ENCODE assay signal across 9 cellular contexts in the genomic region with DNA sequence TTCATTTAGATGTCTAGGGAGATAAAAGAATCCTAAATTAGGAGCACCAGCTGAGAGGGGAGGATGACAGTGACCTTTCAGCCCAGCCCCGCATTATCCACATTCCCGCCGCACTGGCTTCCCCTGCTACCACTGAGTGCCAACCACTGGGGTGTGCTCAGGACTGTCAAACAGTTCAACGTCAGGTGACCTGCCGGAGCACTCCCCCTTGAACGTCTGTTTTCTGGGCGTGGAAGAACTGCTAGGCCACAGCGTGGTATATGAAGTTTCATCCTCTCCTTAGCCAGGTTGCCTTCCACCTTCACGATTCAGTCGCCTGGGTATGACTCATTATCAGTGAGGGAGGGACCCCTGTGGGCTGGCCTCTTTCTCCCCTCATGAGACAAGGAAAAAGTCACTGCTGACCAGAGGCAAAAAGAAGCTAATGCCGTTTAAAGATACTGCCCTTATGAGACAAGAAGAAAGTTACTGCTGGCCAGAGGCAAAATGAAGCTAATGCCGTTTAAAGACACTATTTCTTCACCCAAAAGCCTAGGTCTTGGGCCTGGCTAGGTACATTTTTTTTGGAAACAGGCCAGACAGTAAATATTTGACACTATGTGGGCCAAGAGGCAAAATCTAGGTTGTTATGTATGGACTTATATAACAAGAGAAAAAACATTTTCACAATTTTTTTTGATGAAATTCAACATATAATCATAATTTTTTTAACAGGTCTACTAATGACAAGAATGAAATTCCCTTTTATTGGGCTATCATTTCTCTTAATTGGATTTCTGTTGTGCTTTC. TPM values are rescaled to one million over a fixed set of nuclear protein-coding genes. Genes with fewer than 3 reads are reported as not detected.
A peak's percentile ranks its signal among the peaks of the same experiment; 100 is the strongest.
DNase-seq lines count a peak whose midpoint lies in the region; ATAC-seq, FAIRE-seq and TF ChIP-seq lines count a peak whose summit lies in the region.
"Had no signal": no experiment of that assay in that cellular context is flagged by ENCODE, and none has a peak within 500 bp of the region (broad histone marks: within the 10 kb centered on the region; RNA-seq: fewer than 3 reads in every experiment).

No MANE protein-coding gene starts in this region.

- no peak for TF ChIP-seq EP300 in HepG2 (IDR thresholded peaks at IDR 0.05; ENCODE audit: low read depth in 2 of 2, low read length in 2 of 2)
- TF ChIP-seq EP300 in HepG2 (CRISPR knock-in tag; IDR thresholded peaks at IDR 0.05; ENCODE audit: borderline replicate concordance) = no peak
- no peak for TF ChIP-seq EP300 in suprapubic skin (IDR thresholded peaks at IDR 0.05)

- no peaks in the 10 kb centered on the region for H3K27me3 ChIP-seq in breast epithelium
- no peaks in the 10 kb centered on the region; a peak in 1 of 5 replicates for H3K27me3 ChIP-seq in HepG2 (ENCODE audit: control insufficient read depth in 1 of 2, insufficient read depth in 2 of 2, low read length in 2 of 2)
- no peaks in the 10 kb centered on the region for H3K27me3 ChIP-seq in suprapubic skin

- H3K27ac ChIP-seq in breast epithelium (peak overlapping the region; percentile 64 to 67), HepG2 (ENCODE audit: extremely low read length, insufficient read depth, low read length) (peak overlapping the region; percentile 58), suprapubic skin (peak overlapping the region; percentile 72)

- 0 out of 2 replicates have a peak, but pooled peaks have one; percentile 11 for TF ChIP-seq RAD21 in HepG2 (CRISPR knock-in tag; IDR thresholded peaks at IDR 0.05)

- H2AFZ ChIP-seq in HepG2 (ENCODE audit: low read length) = no peak overlapping the region

- peak; percentile 11 for DNase-seq in activated T-cell treated with anti-CD3 and anti-CD28 coated beads for 1 hour (ENCODE audit: low read depth)
- DNase-seq in activated T-cell treated with anti-CD3 and anti-CD28 coated beads, Interleukin-2, amount 50 U/mL, for 48 hours = no peak
- DNase-seq in breast epithelium (ENCODE audit: low spot score in 2 of 2) = peak in 1 of 2 donors; percentile 37
- DNase-seq in HepG2 (ENCODE audit: low spot score) = peak; percentile 74
- DNase-seq in suprapubic skin (ENCODE audit: low spot score in 2 of 2) = no peak
- DNase-seq in foreskin melanocyte = no peak
- no peak for DNase-seq in COLO829 (ENCODE audit: low spot score)
- no peak for DNase-seq in middle frontal gyrus (ENCODE audit: extremely low spot score, low spot score)
- DNase-seq: effector CD8-positive, alpha-beta T cell had no signal

- no peaks in the 10 kb centered on the region for H3K79me2 ChIP-seq in HepG2 (ENCODE audit: insufficient read depth, low read length)

- BruUV-seq in HepG2 (replicated peaks; lab: Mats Ljungman, UMichigan) = no TSS peak

- CTCF ChIA-PET in HepG2 (lab: Yijun Ruan, JAX; ENCODE audit: low intra/inter-chr PET ratio, low total read pairs) = interaction anchor here (1.2 kb wide), 1 partner anchor 307 kb away, joined by 3 read pairs; no protein-coding TSS in a partner anchor

- no peak for TF ChIP-seq POLR2A in breast epithelium (IDR thresholded peaks at IDR 0.05)
- TF ChIP-seq POLR2A in HepG2 (IDR thresholded peaks at IDR 0.05; ENCODE audit: insufficient read depth in 1 of 2, low read depth in 2 of 2, low read length in 2 of 2) = peak in 1 of 2 experiments; percentile 44; a peak in 1 of 4 replicates
- TF ChIP-seq POLR2A in suprapubic skin (IDR thresholded peaks at IDR 0.05) = no peak

- no peak overlapping the region for H3K4me3 ChIP-seq in breast epithelium
- peak overlapping the region; percentile 36 to 56 (median 36) for H3K4me3 ChIP-seq in HepG2 (replicated peaks in 1 of 3; ENCODE audit: insufficient read depth in 1 of 3, low read depth in 2 of 3, low read length in 3 of 3)
- H3K4me3 ChIP-seq in suprapubic skin = no peak overlapping the region

- peak overlapping the region; percentile 57 for H3K9ac ChIP-seq in HepG2 (ENCODE audit: insufficient read depth, low read depth, low read length)

- peak; percentile 78 for ATAC-seq in HepG2

- H4K20me1 ChIP-seq in HepG2 (ENCODE audit: insufficient read depth, low read length) = no peaks in the 10 kb centered on the region

- no peaks in the 10 kb centered on the region for H3K36me3 ChIP-seq in breast epithelium
- no peaks in the 10 kb centered on the region for H3K36me3 ChIP-seq in HepG2 (replicated peaks in 1 of 2; ENCODE audit: control insufficient read depth in 1 of 2, insufficient read depth in 2 of 2, low read length in 2 of 2)
- peaks cover 6% of the 10 kb centered on the region for H3K36me3 ChIP-seq in suprapubic skin

- intact Hi-C loops in breast epithelium (cut with DNase I; ENCODE audit: low total_unique reads) (no loop called here), HepG2 (cut with micrococcal nuclease; ENCODE audit: unreplicated experiment) (no loop called here)

- POLR2A ChIA-PET in HepG2 (lab: Yijun Ruan, JAX) = interaction anchor here (1.5 kb wide), 1 partner anchor 55 kb away, joined by 5 read pairs; a partner anchor contains a TSS

- H3K4me1 ChIP-seq in breast epithelium (peaks cover 0 to 12% of the 10 kb centered on the region in 2 donors), HepG2 (ENCODE audit: insufficient read depth, low read length) (peaks cover 47% of the 10 kb centered on the region), suprapubic skin (peaks cover 42% of the 10 kb centered on the region)

- H3K9me3 ChIP-seq in breast epithelium (no peaks in the 10 kb centered on the region), HepG2 (ENCODE audit: low read length) (no peaks in the 10 kb centered on the region), suprapubic skin (no peaks in the 10 kb centered on the region)

- peak overlapping the region; percentile 77 for H3K4me2 ChIP-seq in HepG2 (ENCODE audit: low read depth, low read length)

- no peak for TF ChIP-seq CTCF in breast epithelium (IDR thresholded peaks at IDR 0.05)
- peak; percentile 64 for TF ChIP-seq CTCF in HepG2 (CRISPR knock-in tag; IDR thresholded peaks at IDR 0.05)
- TF ChIP-seq CTCF in suprapubic skin (IDR thresholded peaks at IDR 0.05) = no peak

- in situ Hi-C loops in HepG2 (cut with HindIII; ENCODE audit: extremely low pct_ligation_motif_present, low pct_unique_long_range_greater_than_20kb) = no loop called here

- FAIRE-seq in HepG2 (lab: Jason Lieb, UNC) = peak; percentile 73

- WGBS in HepG2 (ENCODE audit: low lambda C conversion rate) = 2% methylated on average over 10 of the region's 12 CpGs
- WGBS in suprapubic skin = 51% methylated on average over 12 of the region's 12 CpGs

RNA-seq across cellular contexts. Expression of a gene that starts 4.6 kb away (rescaled TPM):
- total RNA-seq in breast epithelium = 10 to 100 TPM; 21.8 to 27.9 (median 27.7) TPM
- total RNA-seq in HepG2 (2016; rRNA removed; fragmentation: Illumina TruSeq; extraction: Trizol) = 9.1 and 10.2 TPM in 2 replicates
- 5.0 and 8.8 TPM in 2 replicates for total RNA-seq in HepG2 (2016; cell fraction: cytosol; rRNA removed; fragmentation: Illumina TruSeq; extraction: Trizol; ENCODE audit: low read depth)
- 8.8 and 10.5 TPM in 2 replicates for total RNA-seq in HepG2 (2016; cell fraction: insoluble cytoplasmic fraction; rRNA removed; fragmentation: Illumina TruSeq; extraction: Trizol)
- total RNA-seq in HepG2 (2016; cell fraction: membrane; rRNA removed; fragmentation: Illumina TruSeq; extraction: Trizol) = 8.3 and 10.7 TPM in 2 replicates
- total RNA-seq in HepG2 (2016; cell fraction: nucleus; rRNA removed; fragmentation: Illumina TruSeq; extraction: Trizol) = 5.9 and 6.9 TPM in 2 replicates
- 12.9 and 13.5 TPM in 2 replicates for polyA plus RNA-seq in HepG2 (2011; rRNA removed)
- polyA plus RNA-seq in HepG2 (2011; cell fraction: cytosol; rRNA removed) = 4.2 and 6.9 TPM in 2 replicates
- polyA plus RNA-seq in HepG2 (2011; cell fraction: nucleus; rRNA removed) = 11.8 and 15.2 TPM in 2 replicates
- polyA plus RNA-seq in HepG2 (2012) = 11.8 and 14.6 TPM in 2 replicates
- 7.0 and 8.7 TPM in 2 replicates for polyA plus RNA-seq in HepG2 (2016; cell fraction: cytosol; fragmentation: Illumina TruSeq; extraction: Trizol; ENCODE audit: low read depth)
- 10.0 and 11.0 TPM in 2 replicates for polyA plus RNA-seq in HepG2 (2016; cell fraction: insoluble cytoplasmic fraction; fragmentation: Illumina TruSeq; extraction: Trizol; ENCODE audit: low read depth)
- polyA plus RNA-seq in HepG2 (2016; cell fraction: membrane; fragmentation: Illumina TruSeq; extraction: Trizol; ENCODE audit: low read depth) = 7.3 and 7.9 TPM in 2 replicates
- 10.7 and 12.0 TPM in 2 replicates for polyA plus RNA-seq in HepG2 (2016; cell fraction: nucleus; fragmentation: Illumina TruSeq; extraction: Trizol; ENCODE audit: insufficient read depth, low read depth)
- 1.8 and 4.3 TPM in 2 replicates for polyA minus RNA-seq in HepG2 (2011; rRNA and poly(A)+ RNA removed; ENCODE audit: low replicate concordance)
- 1.9 and 2.1 TPM in 2 replicates for polyA minus RNA-seq in HepG2 (2011; cell fraction: cytosol; rRNA and poly(A)+ RNA removed)
- polyA minus RNA-seq in HepG2 (2011; cell fraction: nucleus; rRNA and poly(A)+ RNA removed) = 12.6 and 12.9 TPM in 2 replicates
- total RNA-seq in suprapubic skin = 10 to 100 TPM; 22.1 to 63.3 (median 33.7) TPM

RNA-seq across cellular contexts. Expression of a gene that starts 4.9 kb away (rescaled TPM):
- total RNA-seq in breast epithelium (10 to 100 TPM; 26.9 to 38.9 (median 36.4) TPM), HepG2 (2016; rRNA removed; fragmentation: Illumina TruSeq; extraction: Trizol) (39.0 and 54.5 TPM in 2 replicates), suprapubic skin (10 to 100 TPM; 32.3 to 46.3 (median 44.3) TPM)
- total RNA-seq in HepG2 (2016; cell fraction: cytosol; rRNA removed; fragmentation: Illumina TruSeq; extraction: Trizol; ENCODE audit: low read depth) = 14.7 and 17.1 TPM in 2 replicates
- total RNA-seq in HepG2 (2016; cell fraction: insoluble cytoplasmic fraction; rRNA removed; fragmentation: Illumina TruSeq; extraction: Trizol) = 40.7 and 55.2 TPM in 2 replicates
- total RNA-seq in HepG2 (2016; cell fraction: membrane; rRNA removed; fragmentation: Illumina TruSeq; extraction: Trizol) = 23.8 and 26.2 TPM in 2 replicates
- total RNA-seq in HepG2 (2016; cell fraction: nucleus; rRNA removed; fragmentation: Illumina TruSeq; extraction: Trizol) = 18.2 and 18.7 TPM in 2 replicates
- 13.8 and 16.8 TPM in 2 replicates for polyA plus RNA-seq in HepG2 (2011; rRNA removed)
- polyA plus RNA-seq in HepG2 (2011; cell fraction: cytosol; rRNA removed) = 11.2 and 14.1 TPM in 2 replicates
- 3.5 and 4.2 TPM in 2 replicates for polyA plus RNA-seq in HepG2 (2011; cell fraction: nucleus; rRNA removed)
- polyA plus RNA-seq in HepG2 (2012) = 28.8 and 31.6 TPM in 2 replicates
- 12.9 and 16.0 TPM in 2 replicates for polyA plus RNA-seq in HepG2 (2016; cell fraction: cytosol; fragmentation: Illumina TruSeq; extraction: Trizol; ENCODE audit: low read depth)
- 49.4 and 55.6 TPM in 2 replicates for polyA plus RNA-seq in HepG2 (2016; cell fraction: insoluble cytoplasmic fraction; fragmentation: Illumina TruSeq; extraction: Trizol; ENCODE audit: low read depth)
- polyA plus RNA-seq in HepG2 (2016; cell fraction: membrane; fragmentation: Illumina TruSeq; extraction: Trizol; ENCODE audit: low read depth) = 16.3 and 17.4 TPM in 2 replicates
- 19.4 and 21.6 TPM in 2 replicates for polyA plus RNA-seq in HepG2 (2016; cell fraction: nucleus; fragmentation: Illumina TruSeq; extraction: Trizol; ENCODE audit: insufficient read depth, low read depth)
- 3.2 and 10.4 TPM in 2 replicates for polyA minus RNA-seq in HepG2 (2011; rRNA and poly(A)+ RNA removed; ENCODE audit: low replicate concordance)
- 17.8 and 18.6 TPM in 2 replicates for polyA minus RNA-seq in HepG2 (2011; cell fraction: cytosol; rRNA and poly(A)+ RNA removed)
- 13.4 and 14.0 TPM in 2 replicates for polyA minus RNA-seq in HepG2 (2011; cell fraction: nucleus; rRNA and poly(A)+ RNA removed)

RNA-seq across cellular contexts. Expression of a gene that starts 55.3 kb away (rescaled TPM):
- total RNA-seq in breast epithelium (10 to 100 TPM; 12.3 to 31.8 (median 29.9) TPM), HepG2 (2016; rRNA removed; fragmentation: Illumina TruSeq; extraction: Trizol) (31.1 and 43.0 TPM in 2 replicates), suprapubic skin (10 to 100 TPM; 16.4 to 24.8 (median 22.0) TPM)
- total RNA-seq in HepG2 (2016; cell fraction: cytosol; rRNA removed; fragmentation: Illumina TruSeq; extraction: Trizol; ENCODE audit: low read depth) = 22.8 and 29.5 TPM in 2 replicates
- total RNA-seq in HepG2 (2016; cell fraction: insoluble cytoplasmic fraction; rRNA removed; fragmentation: Illumina TruSeq; extraction: Trizol) = 30.2 and 36.7 TPM in 2 replicates
- total RNA-seq in HepG2 (2016; cell fraction: membrane; rRNA removed; fragmentation: Illumina TruSeq; extraction: Trizol) = 17.9 and 21.0 TPM in 2 replicates
- 19.2 and 25.1 TPM in 2 replicates for total RNA-seq in HepG2 (2016; cell fraction: nucleus; rRNA removed; fragmentation: Illumina TruSeq; extraction: Trizol)
- polyA plus RNA-seq in HepG2 (2011; rRNA removed) = 4.4 and 5.2 TPM in 2 replicates
- 3.7 and 3.8 TPM in 2 replicates for polyA plus RNA-seq in HepG2 (2011; cell fraction: cytosol; rRNA removed)
- polyA plus RNA-seq in HepG2 (2011; cell fraction: nucleus; rRNA removed) = 5.2 and 6.2 TPM in 2 replicates
- polyA plus RNA-seq in HepG2 (2012) = 7.8 and 11.4 TPM in 2 replicates
- 1.1 and 1.8 TPM in 2 replicates for polyA plus RNA-seq in HepG2 (2016; cell fraction: cytosol; fragmentation: Illumina TruSeq; extraction: Trizol; ENCODE audit: low read depth)
- 23.8 and 26.8 TPM in 2 replicates for polyA plus RNA-seq in HepG2 (2016; cell fraction: insoluble cytoplasmic fraction; fragmentation: Illumina TruSeq; extraction: Trizol; ENCODE audit: low read depth)
- polyA plus RNA-seq in HepG2 (2016; cell fraction: membrane; fragmentation: Illumina TruSeq; extraction: Trizol; ENCODE audit: low read depth) = 4.5 and 4.9 TPM in 2 replicates
- 17.3 and 19.4 TPM in 2 replicates for polyA plus RNA-seq in HepG2 (2016; cell fraction: nucleus; fragmentation: Illumina TruSeq; extraction: Trizol; ENCODE audit: insufficient read depth, low read depth)
- polyA minus RNA-seq in HepG2 (2011; rRNA and poly(A)+ RNA removed; ENCODE audit: low replicate concordance) = 5.7 and 8.3 TPM in 2 replicates
- 9.0 and 10.6 TPM in 2 replicates for polyA minus RNA-seq in HepG2 (2011; cell fraction: cytosol; rRNA and poly(A)+ RNA removed)
- polyA minus RNA-seq in HepG2 (2011; cell fraction: nucleus; rRNA and poly(A)+ RNA removed) = 22.0 and 25.2 TPM in 2 replicates

Comparison
In these comparisons a context has a peak if more than half of its experiments do, and no peak if none do; other contexts are left out.
1. DNase-seq: peak in activated T-cell treated with anti-CD3 and anti-CD28 coated beads for 1 hour (single experiment) and HepG2 (single experiment); none in activated T-cell treated with anti-CD3 and anti-CD28 coated beads, Interleukin-2, amount 50 U/mL, for 48 hours (0 of 2), suprapubic skin (0 of 2), foreskin melanocyte (single experiment), COLO829 (single experiment) and middle frontal gyrus (single experiment).
2. H3K4me3 ChIP-seq: peak in HepG2 (3 of 3); none in breast epithelium (0 of 3) and suprapubic skin (single experiment).
3. Peak in every context shown above with its lines, with median percentiles within 50 percentile points of each other: H3K27ac ChIP-seq.